Comparison of ENCODE assay signal across 8 cellular contexts in genomic region chr11:117316197-117316961, GRCh38.
DNase-seq lines count a peak whose midpoint lies in the region; ATAC-seq, FAIRE-seq and TF ChIP-seq lines count a peak whose summit lies in the region.

Gene BACE1, minus strand, starts transcription at chr11:117316256. Its CDS starts 461 bp downstream, at chr11:117315795.

- ATAC-seq in SK-N-SH treated with all-trans-retinoic acid at 6 μM for 48 hours (peak; percentile 98), HG02884 (IDR thresholded peaks at IDR 0.05; ENCODE audit: unreplicated experiment) (no peak), GM18873 (IDR thresholded peaks at IDR 0.05; ENCODE audit: low FRiP score, unreplicated experiment) (no peak)

- DNase-seq in EL (peak; percentile 90), MV-4-11 (lab: John Stamatoyannopoulos, UW) (peak; percentile 70), choroid plexus epithelial cell (ENCODE audit: low read depth) (peak; percentile 82), skeletal muscle cell (ENCODE audit: low read depth) (peak; percentile 46)

- TF ChIP-seq CTCF in choroid plexus epithelial cell (conservative IDR thresholded peaks at IDR 0.05; ENCODE audit: low read depth, low read length) = peak; percentile 53

- H3K4me3 ChIP-seq in choroid plexus epithelial cell (ENCODE audit: low read depth, low read length) (peak within 1 kb of the TSS; percentile 78), skeletal muscle cell (ENCODE audit: low read depth, low read length) (peak within 1 kb of the TSS; percentile 83)

- peak; percentile 58 for FAIRE-seq in islet of Langerhans (lab: Jason Lieb, UNC)

TF ChIP-seq in SK-N-SH treated with all-trans-retinoic acid at 6 μM for 48 hours, 23 proteins besides CTCF, POLR2A, EP300 and RAD21:
- 0 out of 2 replicates have a peak, but pooled peaks have one; percentile 39 for TF ChIP-seq TSHZ2 (CRISPR knock-in tag; IDR thresholded peaks at IDR 0.05)
- no peak for TF ChIP-seq TCF4 (CRISPR knock-in tag; IDR thresholded peaks at IDR 0.05; ENCODE audit: borderline replicate concordance)
- 0 out of 2 replicates have a peak, but pooled peaks have one; percentile 33 for TF ChIP-seq ZFP3 (CRISPR knock-in tag; IDR thresholded peaks at IDR 0.05)
